Comparison of ENCODE assay signal across 8 cellular contexts in the genomic region with DNA sequence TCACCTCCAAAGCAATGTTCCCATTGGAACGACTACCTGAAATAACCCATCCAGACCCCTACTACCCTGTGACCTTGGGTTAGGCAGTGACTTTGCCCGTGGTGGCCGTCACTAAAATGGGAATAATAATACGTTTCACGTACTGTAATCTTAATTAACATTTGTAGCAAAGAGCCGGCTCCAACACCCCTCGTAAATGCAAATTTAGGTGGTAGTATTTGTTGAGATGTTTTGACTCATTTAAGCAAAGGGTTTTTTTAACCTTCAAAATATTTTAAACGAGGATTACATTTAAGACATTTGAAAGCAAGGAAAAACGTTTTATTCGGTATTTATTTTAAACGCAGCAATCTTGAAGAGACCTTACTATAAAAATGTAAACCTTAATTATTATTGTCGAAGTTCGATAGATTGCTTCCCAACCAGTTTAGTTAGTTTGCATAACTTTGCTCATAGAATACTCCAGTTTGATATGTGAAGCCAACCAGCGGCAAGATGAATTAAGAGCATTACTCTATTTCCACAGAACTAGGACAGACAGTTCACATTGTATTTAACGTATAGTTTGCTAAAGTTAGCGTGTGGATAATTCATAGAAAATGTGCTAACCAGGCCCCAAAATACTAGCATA. TPM values are rescaled to one million over a fixed set of nuclear protein-coding genes. Genes with fewer than 3 reads are reported as not detected.
DNase-seq lines count a peak whose midpoint lies in the region; ATAC-seq, FAIRE-seq and TF ChIP-seq lines count a peak whose summit lies in the region.

No MANE protein-coding gene starts in this region.

- H3K4me1 ChIP-seq in Caco-2 (peaks cover 24% of the 10 kb centered on the region), astrocyte (ENCODE audit: insufficient read depth, low read length) (peaks cover 8% of the 10 kb centered on the region), liver (ENCODE audit: control insufficient read depth in 4 of 4, insufficient read depth in 4 of 4, low read length in 3 of 4) (peaks cover 3 to 42% (median 22%) of the 10 kb centered on the region in 4 donors), thoracic aorta (ENCODE audit: control insufficient read depth in 1 of 2, low read depth in 2 of 2) (peaks cover 35 to 39% of the 10 kb centered on the region in 2 donors)

- H3K27me3 Mint-ChIP-seq in Caco-2 (ENCODE audit: insufficient read depth, unreplicated experiment) (no peaks in the 10 kb centered on the region), astrocyte (ENCODE audit: low read depth, unreplicated experiment) (no peaks in the 10 kb centered on the region)

- peaks cover 61% of the 10 kb centered on the region for H3K79me2 ChIP-seq in astrocyte (ENCODE audit: insufficient read depth, low read length)

- H3K27me3 ChIP-seq in Caco-2 (replicated peaks; ENCODE audit: control insufficient read depth, insufficient read depth, low read length), result no peaks in the 10 kb centered on the region
- no peaks in the 10 kb centered on the region for H3K27me3 ChIP-seq in astrocyte (ENCODE audit: insufficient read depth, low read length)
- H3K27me3 ChIP-seq in liver (ENCODE audit: control insufficient read depth in 4 of 4, insufficient read depth in 4 of 4, low read length in 3 of 4), result no peaks in the 10 kb centered on the region
- no peaks in the 10 kb centered on the region for H3K27me3 ChIP-seq in thoracic aorta (replicated peaks; ENCODE audit: insufficient read depth)

- TF ChIP-seq CTCF in Caco-2 (IDR thresholded peaks at IDR 0.05; ENCODE audit: insufficient read depth in 1 of 2, low read depth in 1 of 2, low read length in 1 of 2, severe bottlenecking in 1 of 2, unreplicated experiment in 1 of 2), result no peak
- no peak for TF ChIP-seq CTCF in astrocyte (IDR thresholded peaks at IDR 0.05; ENCODE audit: insufficient read depth, low read depth, low read length)
- TF ChIP-seq CTCF in liver (IDR thresholded peaks at IDR 0.05; ENCODE audit: low read depth, low read length, missing input control), result no peak
- no peak for TF ChIP-seq CTCF in thoracic aorta (IDR thresholded peaks at IDR 0.05)

- H3K27ac Mint-ChIP-seq in Caco-2 (ENCODE audit: unreplicated experiment) (peak overlapping the region; percentile 80), astrocyte (ENCODE audit: unreplicated experiment) (peak overlapping the region; percentile 97)

- under 1% methylated on average over 16 of the region's 16 CpGs for WGBS in liver

- POLR2A ChIA-PET in Caco-2 (lab: Charles Lee), result interaction anchor here (0.6 to 2.5 kb wide), 5 partner anchors 8 to 184 kb away, joined by 3 to 10 read pairs (median 4); no protein-coding TSS in a partner anchor

- peak overlapping the region; percentile 87 for H2AFZ ChIP-seq in astrocyte (ENCODE audit: low read depth, low read length)

- intact Hi-C loops in Caco-2 (cut with micrococcal nuclease; ENCODE audit: unreplicated experiment), result loop anchor here (1.0 to 10.0 kb wide), 12 partner anchors 19 to 593 kb away; a partner anchor contains a TSS

- H3K36me3 ChIP-seq in Caco-2 (ENCODE audit: control insufficient read depth, insufficient read depth, low read length) (no peaks in the 10 kb centered on the region), astrocyte (ENCODE audit: insufficient read depth, low read length) (no peaks in the 10 kb centered on the region), liver (ENCODE audit: control insufficient read depth in 4 of 4, insufficient read depth in 3 of 4, low read depth in 1 of 4, low read length in 3 of 4) (no peaks in the 10 kb centered on the region), thoracic aorta (no peaks in the 10 kb centered on the region)

- peak overlapping the region; percentile 83 for H3K4me2 ChIP-seq in astrocyte (ENCODE audit: low read length)

- no peaks in the 10 kb centered on the region for H3K9me3 ChIP-seq in Caco-2
- no peaks in the 10 kb centered on the region for H3K9me3 ChIP-seq in astrocyte (ENCODE audit: insufficient read depth, low read depth, low read length)
- H3K9me3 ChIP-seq in liver (ENCODE audit: control insufficient read depth in 4 of 4, low read length in 3 of 4), result no peaks in the 10 kb centered on the region
- no peaks in the 10 kb centered on the region for H3K9me3 ChIP-seq in thoracic aorta

- H3K4me3 ChIP-seq in Caco-2 (ENCODE audit: low read depth, low read length) (peak overlapping the region; percentile 51), astrocyte (ENCODE audit: insufficient read depth, low read depth, low read length) (peak overlapping the region; percentile 94), liver (ENCODE audit: low read depth in 1 of 3, low read length in 3 of 3) (peak overlapping the region; percentile 91 to 97 (median 95)), thoracic aorta (peak overlapping the region; percentile 94)

- peak overlapping the region; percentile 94 for H3K27ac ChIP-seq in astrocyte (ENCODE audit: low read depth, low read length)
- H3K27ac ChIP-seq in liver (ENCODE audit: low read depth in 1 of 2, low read length in 2 of 2), result peak overlapping the region; percentile 94 to 98
- peak overlapping the region; percentile 97 to 98 for H3K27ac ChIP-seq in thoracic aorta

- CTCF ChIA-PET in Caco-2 (lab: Charles Lee), result interaction anchor here (0.9 to 3.2 kb wide), 7 partner anchors 18 to 184 kb away, joined by 3 to 27 read pairs (median 3); no protein-coding TSS in a partner anchor

- H3K4me3 Mint-ChIP-seq in Caco-2 (ENCODE audit: unreplicated experiment) (peak overlapping the region; percentile 79), astrocyte (ENCODE audit: unreplicated experiment) (peak overlapping the region; percentile 93)

- peaks cover 11% of the 10 kb centered on the region for H4K20me1 ChIP-seq in astrocyte (ENCODE audit: insufficient read depth, low read length)

- ATAC-seq in thoracic aorta (ENCODE audit: insufficient number of reproducible peaks, low FRiP score, low read depth), result no peak

- peak overlapping the region; percentile 98 for H3K9ac ChIP-seq in astrocyte (ENCODE audit: low read length)
- H3K9ac ChIP-seq in liver (ENCODE audit: low read depth in 1 of 2, low read length in 2 of 2), result peak overlapping the region; percentile 94 to 95

- H3K36me3 Mint-ChIP-seq in Caco-2 (ENCODE audit: insufficient read depth, unreplicated experiment) (peaks cover 55% of the 10 kb centered on the region), astrocyte (ENCODE audit: low read depth, unreplicated experiment) (no peaks in the 10 kb centered on the region)

- peaks cover 9% of the 10 kb centered on the region for H3K4me1 Mint-ChIP-seq in Caco-2 (ENCODE audit: low read depth, unreplicated experiment)
- H3K4me1 Mint-ChIP-seq in astrocyte (ENCODE audit: low read depth, unreplicated experiment), result peaks cover 16% of the 10 kb centered on the region

- no peaks in the 10 kb centered on the region for H3K9me3 Mint-ChIP-seq in Caco-2 (ENCODE audit: unreplicated experiment)
- no peaks in the 10 kb centered on the region for H3K9me3 Mint-ChIP-seq in astrocyte (ENCODE audit: unreplicated experiment)

- FAIRE-seq in astrocyte (lab: Jason Lieb, UNC), result no peak

- BruUV-seq in Caco-2 (replicated peaks; lab: Mats Ljungman, UMichigan), result TSS peak; percentile 10

- TF ChIP-seq RAD21 in liver (IDR thresholded peaks at IDR 0.05), result no peak

- DNase-seq in Caco-2 (no peak), HS-5 (ENCODE audit: low read depth) (peak; percentile 47), astrocyte (ENCODE audit: low read depth) (no peak), thoracic aorta (ENCODE audit: low spot score) (no peak), NCI-H128 (lab: John Stamatoyannopoulos, UW; ENCODE audit: unreplicated experiment) (no peak), SHP77 treated with DMSO at 0.1 percent for 48 hours (lab: John Stamatoyannopoulos, UW) (no peak), NCI-H2227 (lab: John Stamatoyannopoulos, UW; ENCODE audit: unreplicated experiment) (no peak)

TF ChIP-seq in liver, 16 proteins besides CTCF, POLR2A, EP300 and RAD21:
- TF ChIP-seq FOXA1 (IDR thresholded peaks at IDR 0.05), result no peak
- TF ChIP-seq HNF4A (conservative IDR thresholded peaks at IDR 0.05), result no peak
- TF ChIP-seq, protein P1, sequence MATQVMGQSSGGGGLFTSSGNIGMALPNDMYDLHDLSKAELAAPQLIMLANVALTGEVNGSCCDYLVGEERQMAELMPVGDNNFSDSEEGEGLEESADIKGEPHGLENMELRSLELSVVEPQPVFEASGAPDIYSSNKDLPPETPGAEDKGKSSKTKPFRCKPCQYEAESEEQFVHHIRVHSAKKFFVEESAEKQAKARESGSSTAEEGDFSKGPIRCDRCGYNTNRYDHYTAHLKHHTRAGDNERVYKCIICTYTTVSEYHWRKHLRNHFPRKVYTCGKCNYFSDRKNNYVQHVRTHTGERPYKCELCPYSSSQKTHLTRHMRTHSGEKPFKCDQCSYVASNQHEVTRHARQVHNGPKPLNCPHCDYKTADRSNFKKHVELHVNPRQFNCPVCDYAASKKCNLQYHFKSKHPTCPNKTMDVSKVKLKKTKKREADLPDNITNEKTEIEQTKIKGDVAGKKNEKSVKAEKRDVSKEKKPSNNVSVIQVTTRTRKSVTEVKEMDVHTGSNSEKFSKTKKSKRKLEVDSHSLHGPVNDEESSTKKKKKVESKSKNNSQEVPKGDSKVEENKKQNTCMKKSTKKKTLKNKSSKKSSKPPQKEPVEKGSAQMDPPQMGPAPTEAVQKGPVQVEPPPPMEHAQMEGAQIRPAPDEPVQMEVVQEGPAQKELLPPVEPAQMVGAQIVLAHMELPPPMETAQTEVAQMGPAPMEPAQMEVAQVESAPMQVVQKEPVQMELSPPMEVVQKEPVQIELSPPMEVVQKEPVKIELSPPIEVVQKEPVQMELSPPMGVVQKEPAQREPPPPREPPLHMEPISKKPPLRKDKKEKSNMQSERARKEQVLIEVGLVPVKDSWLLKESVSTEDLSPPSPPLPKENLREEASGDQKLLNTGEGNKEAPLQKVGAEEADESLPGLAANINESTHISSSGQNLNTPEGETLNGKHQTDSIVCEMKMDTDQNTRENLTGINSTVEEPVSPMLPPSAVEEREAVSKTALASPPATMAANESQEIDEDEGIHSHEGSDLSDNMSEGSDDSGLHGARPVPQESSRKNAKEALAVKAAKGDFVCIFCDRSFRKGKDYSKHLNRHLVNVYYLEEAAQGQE (IDR thresholded peaks at IDR 0.05), result no peak
- TF ChIP-seq, protein P2, sequence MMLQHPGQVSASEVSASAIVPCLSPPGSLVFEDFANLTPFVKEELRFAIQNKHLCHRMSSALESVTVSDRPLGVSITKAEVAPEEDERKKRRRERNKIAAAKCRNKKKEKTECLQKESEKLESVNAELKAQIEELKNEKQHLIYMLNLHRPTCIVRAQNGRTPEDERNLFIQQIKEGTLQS (IDR thresholded peaks at IDR 0.05), result no peak
- TF ChIP-seq SP1 (IDR thresholded peaks at IDR 0.05), result no peak
- TF ChIP-seq JUND (IDR thresholded peaks at IDR 0.05), result peak in 1 of 2 donors; percentile 5
- no peak for TF ChIP-seq RXRA (IDR thresholded peaks at IDR 0.05)
TF ChIP-seq in liver: peak in this region for 1.

RNA-seq across cellular contexts. Expression of a gene that starts 1.4 kb away (rescaled TPM):
- total RNA-seq in Caco-2 (2022) (50.1 and 53.9 TPM in 2 replicates), astrocyte (23.2 and 23.8 TPM in 2 replicates), liver (10 to 100 TPM; 16.7 to 17.8 TPM), thoracic aorta (10 to 100 TPM; 30.5 to 36.2 TPM)
- polyA plus RNA-seq in liver, result 1 to 10 TPM; 1.8 to 9.8 TPM
